In the genomic region with DNA sequence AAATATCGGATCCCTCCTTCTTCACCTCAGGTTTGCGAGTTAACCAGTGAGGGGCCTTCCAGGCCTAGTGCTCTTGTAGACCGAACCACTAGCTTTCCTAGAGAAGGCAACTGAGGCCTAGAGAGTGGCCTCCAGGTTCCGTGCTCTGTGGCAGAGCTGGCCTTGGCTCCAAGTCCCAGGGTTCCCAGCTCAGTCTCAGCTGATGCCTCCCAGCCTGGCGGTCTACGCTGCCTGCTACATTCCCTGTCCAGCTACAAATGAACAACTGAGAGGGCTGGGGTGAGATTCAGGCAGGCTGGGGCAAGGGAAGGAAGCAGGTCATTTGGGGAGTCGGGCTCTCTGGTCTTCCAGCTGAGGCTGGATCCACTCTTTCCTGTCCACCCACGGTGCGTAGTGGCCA, we compare ENCODE assay signal across 24 cellular contexts. TPM values are rescaled to one million over a fixed set of nuclear protein-coding genes. Genes with fewer than 3 reads are reported as not detected.
DNase-seq lines count a peak whose midpoint lies in the region; ATAC-seq, FAIRE-seq and TF ChIP-seq lines count a peak whose summit lies in the region.
"Had no signal": no experiment of that assay in that cellular context is flagged by ENCODE, and none has a peak within 500 bp of the region (broad histone marks: within the 10 kb centered on the region; RNA-seq: fewer than 3 reads in every experiment).

No MANE protein-coding gene starts in this region.

- no peak for ATAC-seq in HepG2
- ATAC-seq in right lobe of liver = no peak
- no peak for ATAC-seq in HG03354 (IDR thresholded peaks at IDR 0.05; ENCODE audit: poor library complexity, severe bottlenecking, unreplicated experiment)
- no peak for ATAC-seq in right cardiac atrium

- 0 out of 5 replicates have a peak, but pooled peaks cover 0 to 4% of the 10 kb centered on the region in 2 experiments for H3K27me3 ChIP-seq in HepG2 (ENCODE audit: control insufficient read depth in 1 of 2, insufficient read depth in 2 of 2, low read length in 2 of 2)
- no peaks in the 10 kb centered on the region for H3K27me3 ChIP-seq in right lobe of liver
- no peaks in the 10 kb centered on the region for H3K27me3 ChIP-seq in duodenal mucosa (ENCODE audit: control insufficient read depth in 1 of 2, insufficient read depth in 2 of 2, low read length in 2 of 2)
- H3K27me3 ChIP-seq in osteoblast (ENCODE audit: insufficient read depth, low read length) = no peaks in the 10 kb centered on the region
- H3K27me3 ChIP-seq in right cardiac atrium (ENCODE audit: control insufficient read depth, insufficient read depth) = no peaks in the 10 kb centered on the region
- H3K27me3 ChIP-seq: Peyer's patch, SJCRH30 had no signal

- H4K20me1 ChIP-seq in HepG2 (ENCODE audit: insufficient read depth, low read length) = no peaks in the 10 kb centered on the region
- no peaks in the 10 kb centered on the region for H4K20me1 ChIP-seq in osteoblast (ENCODE audit: insufficient read depth, low read length)

- TF ChIP-seq POLR2A in HepG2 (IDR thresholded peaks at IDR 0.05; ENCODE audit: insufficient read depth in 1 of 2, low read depth in 2 of 2, low read length in 2 of 2) = no peak
- no peak for TF ChIP-seq POLR2A in right lobe of liver (IDR thresholded peaks at IDR 0.05)

- FAIRE-seq in HepG2 (lab: Jason Lieb, UNC) (no peak), urothelium cell line (lab: Jason Lieb, UNC) (peak; percentile 53)
- FAIRE-seq: GM18507 had no signal

- in situ Hi-C loops in HepG2 (cut with HindIII; ENCODE audit: extremely low pct_ligation_motif_present, low pct_unique_long_range_greater_than_20kb) = no loop called here

- TF ChIP-seq CTCF in HepG2 (CRISPR knock-in tag; IDR thresholded peaks at IDR 0.05) = no peak
- no peak for TF ChIP-seq CTCF in right lobe of liver (IDR thresholded peaks at IDR 0.05)
- no peak for TF ChIP-seq CTCF in osteoblast (IDR thresholded peaks at IDR 0.05; ENCODE audit: extremely low read depth, low read depth, low read length)

- no peak overlapping the region for H2AFZ ChIP-seq in HepG2 (ENCODE audit: low read length)
- no peak overlapping the region for H2AFZ ChIP-seq in osteoblast (ENCODE audit: low read length)

- H3K4me2 ChIP-seq in HepG2 (ENCODE audit: low read depth, low read length) = no peak overlapping the region
- H3K4me2 ChIP-seq in osteoblast (ENCODE audit: insufficient read depth, low read length) = no peak overlapping the region
- H3K4me2 ChIP-seq: KMS-11 had no signal

- H3K9ac ChIP-seq in HepG2 (ENCODE audit: insufficient read depth, low read depth, low read length) = no peak overlapping the region
- no peak overlapping the region for H3K9ac ChIP-seq in duodenal mucosa (ENCODE audit: low read depth in 1 of 2, low read length in 2 of 2)
- H3K9ac ChIP-seq: KMS-11 had no signal

- H3K79me2 ChIP-seq in HepG2 (ENCODE audit: insufficient read depth, low read length) = no peaks in the 10 kb centered on the region
- peaks cover 8% of the 10 kb centered on the region for H3K79me2 ChIP-seq in osteoblast (ENCODE audit: insufficient read depth, low read length)

- H3K27ac ChIP-seq in HepG2 (ENCODE audit: extremely low read length, insufficient read depth, low read length) = no peak overlapping the region
- H3K27ac ChIP-seq in right lobe of liver = peak overlapping the region in 1 of 3 donors; percentile 89
- no peak overlapping the region for H3K27ac ChIP-seq in duodenal mucosa (ENCODE audit: low read depth, low read length)
- H3K27ac ChIP-seq in osteoblast (ENCODE audit: low read depth, low read length) = no peak overlapping the region
- H3K27ac ChIP-seq in right cardiac atrium (ENCODE audit: low read length) = no peak overlapping the region
- H3K27ac ChIP-seq: 22Rv1, KMS-11, SJCRH30 had no signal

- no peak for TF ChIP-seq RAD21 in HepG2 (CRISPR knock-in tag; IDR thresholded peaks at IDR 0.05)

- no peak for DNase-seq in HepG2 (ENCODE audit: low spot score)
- DNase-seq in right lobe of liver = no peak
- DNase-seq in osteoblast (ENCODE audit: insufficient read length, low spot score, missing footprints) = peak; percentile 70
- no peak for DNase-seq in urothelium cell line (ENCODE audit: low spot score)
- DNase-seq in right cardiac atrium = no peak
- DNase-seq in SIG-M5 treated with dmso at 0.1 percent for 504 hours (lab: John Stamatoyannopoulos, UW; ENCODE audit: unreplicated experiment) = no peak
- DNase-seq: ACHN; Calu3; CD8-positive, alpha-beta memory T cell; GDM1; NCI-H1105; NCI-H146; NCI-H2029; NCI-H345; NCI-H524; NCI-H774; NK-92 treated with Interleukin-12 subunit alpha and Interleukin-12 subunit beta, amount 100 ng/mL, for 24 hours; SJCRH30 had no signal

- no TSS peak for BruUV-seq in HepG2 (replicated peaks; lab: Mats Ljungman, UMichigan)

- 0 out of 5 replicates have a peak, but pooled peaks cover 0 to 4% of the 10 kb centered on the region in 2 experiments for H3K36me3 ChIP-seq in HepG2 (replicated peaks in 1 of 2; ENCODE audit: control insufficient read depth in 1 of 2, insufficient read depth in 2 of 2, low read length in 2 of 2)
- peaks cover 0 to 5% (median 0%) of the 10 kb centered on the region in 4 donors for H3K36me3 ChIP-seq in right lobe of liver
- peaks cover 0 to 3% of the 10 kb centered on the region in 2 donors for H3K36me3 ChIP-seq in duodenal mucosa (ENCODE audit: control insufficient read depth in 1 of 2, insufficient read depth in 2 of 2, low read length in 2 of 2)
- no peaks in the 10 kb centered on the region for H3K36me3 ChIP-seq in osteoblast (ENCODE audit: insufficient read depth, low read length)
- H3K36me3 ChIP-seq: Peyer's patch, SJCRH30 had no signal

- no peaks in the 10 kb centered on the region for H3K9me3 ChIP-seq in HepG2 (ENCODE audit: low read length)
- H3K9me3 ChIP-seq in right lobe of liver = no peaks in the 10 kb centered on the region
- no peaks in the 10 kb centered on the region for H3K9me3 ChIP-seq in duodenal mucosa (ENCODE audit: control insufficient read depth in 1 of 2, low read length in 2 of 2)
- no peaks in the 10 kb centered on the region for H3K9me3 ChIP-seq in osteoblast (ENCODE audit: low read depth, low read length)
- H3K9me3 ChIP-seq in right cardiac atrium (ENCODE audit: control insufficient read depth, low read length) = no peaks in the 10 kb centered on the region
- H3K9me3 ChIP-seq: Peyer's patch, SJCRH30 had no signal

- TF ChIP-seq EP300 in HepG2 (IDR thresholded peaks at IDR 0.05; ENCODE audit: low read depth in 2 of 2, low read length in 2 of 2) (no peak), HepG2 (CRISPR knock-in tag; IDR thresholded peaks at IDR 0.05; ENCODE audit: borderline replicate concordance) (no peak)

- intact Hi-C loops in HepG2 (cut with micrococcal nuclease; ENCODE audit: unreplicated experiment) (no loop called here), right lobe of liver (cut with DNase I) (no loop called here), right cardiac atrium (cut with DNase I) (loop anchor here in 2 of 4 donors (10.0 kb wide), 1 partner anchor 59 kb away; no protein-coding TSS in a partner anchor)

- H3K4me3 ChIP-seq in HepG2 (replicated peaks in 1 of 3; ENCODE audit: insufficient read depth in 1 of 3, low read depth in 2 of 3, low read length in 3 of 3) (no peak overlapping the region), right lobe of liver (peak overlapping the region in 1 of 3 donors; percentile 98), duodenal mucosa (ENCODE audit: low read depth in 1 of 2, low read length in 2 of 2) (peak overlapping the region; percentile 71 to 72), osteoblast (ENCODE audit: insufficient read depth, low read length) (no peak overlapping the region), right cardiac atrium (ENCODE audit: low read length) (no peak overlapping the region)
- H3K4me3 ChIP-seq: Peyer's patch, SJCRH30 had no signal

- 95% methylated on average over 8 of the region's 9 CpGs for WGBS in HepG2 (ENCODE audit: low lambda C conversion rate)
- WGBS in right lobe of liver (ENCODE audit: insufficient coverage, low coverage, low lambda C conversion rate, missing lambda C conversion rate) = no CpG with 5 or more reads among the region's 9 CpGs
- WGBS in right cardiac atrium = 84% methylated on average over 9 of the region's 9 CpGs

- CTCF ChIA-PET in HepG2 (lab: Yijun Ruan, JAX; ENCODE audit: low intra/inter-chr PET ratio, low total read pairs) = no interaction called here

- POLR2A ChIA-PET in HepG2 (lab: Yijun Ruan, JAX) = interaction anchor here (0.8 kb wide), 1 partner anchor 453 kb away, joined by 3 read pairs; a partner anchor contains a TSS

- peaks cover 44% of the 10 kb centered on the region for H3K4me1 ChIP-seq in HepG2 (ENCODE audit: insufficient read depth, low read length)
- H3K4me1 ChIP-seq in right lobe of liver = peaks cover 0 to 31% (median 12%) of the 10 kb centered on the region in 4 donors
- H3K4me1 ChIP-seq in duodenal mucosa (ENCODE audit: control insufficient read depth in 1 of 2, insufficient read depth in 2 of 2, low read length in 2 of 2) = peaks cover 18 to 20% of the 10 kb centered on the region in 2 donors
- peaks cover 21% of the 10 kb centered on the region for H3K4me1 ChIP-seq in osteoblast (ENCODE audit: insufficient read depth, low read length)
- H3K4me1 ChIP-seq in right cardiac atrium (ENCODE audit: control insufficient read depth, insufficient read depth, low read length) = peaks cover 2% of the 10 kb centered on the region

RNA-seq across cellular contexts. Expression of a gene that starts 2.3 kb away (rescaled TPM):
- 12.8 and 21.1 TPM in 2 replicates for total RNA-seq in HepG2 (2016; rRNA removed; fragmentation: Illumina TruSeq; extraction: Trizol)
- total RNA-seq in HepG2 (2016; cell fraction: cytosol; rRNA removed; fragmentation: Illumina TruSeq; extraction: Trizol; ENCODE audit: low read depth) = 1.9 and 2.5 TPM in 2 replicates
- total RNA-seq in HepG2 (2016; cell fraction: insoluble cytoplasmic fraction; rRNA removed; fragmentation: Illumina TruSeq; extraction: Trizol) = 12.1 and 21.6 TPM in 2 replicates
- total RNA-seq in HepG2 (2016; cell fraction: membrane; rRNA removed; fragmentation: Illumina TruSeq; extraction: Trizol) = 8.0 and 8.1 TPM in 2 replicates
- total RNA-seq in HepG2 (2016; cell fraction: nucleus; rRNA removed; fragmentation: Illumina TruSeq; extraction: Trizol) = 23.7 and 29.0 TPM in 2 replicates
- 7.3 and 10.2 TPM in 2 replicates for polyA plus RNA-seq in HepG2 (2011; rRNA removed)
- polyA plus RNA-seq in HepG2 (2011; cell fraction: cytosol; rRNA removed) = 4.5 and 5.9 TPM in 2 replicates
- 20.0 and 20.1 TPM in 2 replicates for polyA plus RNA-seq in HepG2 (2011; cell fraction: nucleus; rRNA removed)
- polyA plus RNA-seq in HepG2 (2012) = 7.0 and 9.7 TPM in 2 replicates
- polyA plus RNA-seq in HepG2 (2016; cell fraction: cytosol; fragmentation: Illumina TruSeq; extraction: Trizol; ENCODE audit: low read depth) = 2.3 TPM in 2 replicates
- polyA plus RNA-seq in HepG2 (2016; cell fraction: insoluble cytoplasmic fraction; fragmentation: Illumina TruSeq; extraction: Trizol; ENCODE audit: low read depth) = 11.0 and 14.2 TPM in 2 replicates
- polyA plus RNA-seq in HepG2 (2016; cell fraction: membrane; fragmentation: Illumina TruSeq; extraction: Trizol; ENCODE audit: low read depth) = 4.7 and 6.6 TPM in 2 replicates
- polyA plus RNA-seq in HepG2 (2016; cell fraction: nucleus; fragmentation: Illumina TruSeq; extraction: Trizol; ENCODE audit: insufficient read depth, low read depth) = 46.6 and 48.2 TPM in 2 replicates
- polyA minus RNA-seq in HepG2 (2011; rRNA and poly(A)+ RNA removed; ENCODE audit: low replicate concordance) = 14.5 and 38.6 TPM in 2 replicates
- 10.7 and 11.0 TPM in 2 replicates for polyA minus RNA-seq in HepG2 (2011; cell fraction: cytosol; rRNA and poly(A)+ RNA removed)
- 5.8 and 7.5 TPM in 2 replicates for polyA minus RNA-seq in HepG2 (2011; cell fraction: nucleus; rRNA and poly(A)+ RNA removed)
- 100 to 1,000 TPM; 118 to 165 (median 131) TPM for total RNA-seq in right lobe of liver
- 27.4 and 40.9 TPM in 2 replicates for total RNA-seq in osteoblast
- 10 to 100 TPM in 2 of 4 donors, 1 to 10 TPM in 2; 7.2 to 12.4 (median 10.2) TPM for total RNA-seq in right cardiac atrium
- 4.8 TPM for polyA plus RNA-seq in right cardiac atrium

Comparison
In these comparisons a context has a peak if more than half of its experiments do, and no peak if none do; other contexts are left out.
1. H3K4me3 ChIP-seq: peak in duodenal mucosa (2 of 2); none in HepG2 (0 of 3), osteoblast (single experiment) and right cardiac atrium (single experiment).